ENCODE assay signal across 20 cellular contexts in the genomic region with DNA sequence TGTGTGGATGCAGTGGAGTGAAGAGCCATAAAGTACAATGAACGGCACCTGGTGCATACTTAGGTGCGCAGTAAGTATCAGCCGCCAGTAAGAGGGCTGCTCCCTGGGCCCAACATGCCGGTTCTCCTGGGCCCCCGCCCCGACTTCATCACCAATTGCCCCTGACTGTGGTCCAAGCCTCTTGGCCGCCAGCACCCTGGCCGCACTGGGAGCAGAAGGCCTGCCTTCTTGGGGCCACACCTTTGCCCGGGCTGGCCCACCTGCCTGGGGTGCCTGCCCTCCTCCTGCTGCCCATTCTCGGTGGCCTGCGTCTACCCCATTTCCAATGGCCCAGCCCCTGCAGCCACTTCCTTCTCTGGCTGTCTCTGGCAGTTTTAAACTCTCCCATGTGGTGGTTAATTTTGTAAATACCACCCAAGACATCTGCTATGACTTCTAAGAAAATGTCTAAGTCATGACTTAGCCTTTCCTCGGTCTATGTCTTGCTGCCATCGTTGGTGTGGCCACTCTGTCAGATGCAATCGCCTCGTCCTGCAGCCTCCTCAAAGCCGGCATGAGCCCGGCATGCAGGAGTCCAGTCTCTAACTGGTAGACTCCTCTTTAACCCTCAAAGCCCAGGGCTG. TPM values are rescaled to one million over a fixed set of nuclear protein-coding genes. Genes with fewer than 3 reads are reported as not detected.
DNase-seq lines count a peak whose midpoint lies in the region; ATAC-seq and TF ChIP-seq lines count a peak whose summit lies in the region.
"Had no signal": no experiment of that assay in that cellular context is flagged by ENCODE, and none has a peak within 500 bp of the region (broad histone marks: within the 10 kb centered on the region; RNA-seq: fewer than 3 reads in every experiment).

No MANE protein-coding gene starts in this region.

- H3K36me3 ChIP-seq in neuronal stem cell (replicated peaks in 1 of 2; ENCODE audit: control insufficient read depth in 2 of 2, insufficient read depth in 2 of 2, low read length in 2 of 2), result no peaks in the 10 kb centered on the region

- no peaks in the 10 kb centered on the region for H3K36me3 Mint-ChIP-seq in brain
- H3K36me3 Mint-ChIP-seq in activated CD4-positive, alpha-beta T cell treated with anti-CD3 and anti-CD28 coated beads for 36 hours (ENCODE audit: low read depth), result no peaks in the 10 kb centered on the region
- H3K36me3 Mint-ChIP-seq in activated naive CD8-positive, alpha-beta T cell treated with anti-CD3 and anti-CD28 coated beads for 36 hours, result peaks cover 2% of the 10 kb centered on the region

- no peak for TF ChIP-seq CTCF in brain (conservative IDR thresholded peaks at IDR 0.05)

- H2BK5ac ChIP-seq in neuronal stem cell (ENCODE audit: low read length), result no peak overlapping the region

- H2BK12ac ChIP-seq in neuronal stem cell (ENCODE audit: low read length), result no peak overlapping the region

- H4K8ac ChIP-seq in neuronal stem cell (ENCODE audit: low read depth, low read length), result no peak overlapping the region

- peak overlapping the region in 1 of 5 experiments; percentile 56 for H3K4me3 Mint-ChIP-seq in brain
- H3K4me3 Mint-ChIP-seq in activated CD4-positive, alpha-beta T cell treated with anti-CD3 and anti-CD28 coated beads for 36 hours, result no peak overlapping the region
- H3K4me3 Mint-ChIP-seq in activated naive CD8-positive, alpha-beta T cell treated with anti-CD3 and anti-CD28 coated beads for 36 hours, result no peak overlapping the region
- H3K4me3 Mint-ChIP-seq: CD4-positive, alpha-beta T cell had no signal

- no peaks in the 10 kb centered on the region for H3K9me3 ChIP-seq in neuronal stem cell (replicated peaks in 1 of 2; ENCODE audit: control insufficient read depth in 2 of 2, insufficient read depth in 1 of 2, low read depth in 1 of 2, low read length in 2 of 2)
- H3K9me3 ChIP-seq: A549 had no signal

- H3K4me1 ChIP-seq in neuronal stem cell (ENCODE audit: control insufficient read depth in 2 of 2, insufficient read depth in 1 of 2, low read depth in 1 of 2, low read length in 2 of 2), result peaks cover 4 to 6% of the 10 kb centered on the region in 2 donors

- H2AFZ ChIP-seq in neuronal stem cell (ENCODE audit: low read length), result no peak overlapping the region

- no peak overlapping the region for H4K91ac ChIP-seq in neuronal stem cell (ENCODE audit: low read depth, low read length, poor library complexity)

- POLR2A ChIA-PET in activated CD4-positive, alpha-beta T cell treated with anti-CD3 and anti-CD28 coated beads for 36 hours (lab: Charles Lee), result no interaction called here

- H3K27me3 Mint-ChIP-seq in brain, result no peaks in the 10 kb centered on the region
- no peaks in the 10 kb centered on the region for H3K27me3 Mint-ChIP-seq in activated CD4-positive, alpha-beta T cell treated with anti-CD3 and anti-CD28 coated beads for 36 hours
- no peaks in the 10 kb centered on the region for H3K27me3 Mint-ChIP-seq in activated naive CD8-positive, alpha-beta T cell treated with anti-CD3 and anti-CD28 coated beads for 36 hours
- H3K27me3 Mint-ChIP-seq: CD4-positive, alpha-beta T cell had no signal

- H3K14ac ChIP-seq in neuronal stem cell (ENCODE audit: low read length), result no peak overlapping the region

- H2BK15ac ChIP-seq in neuronal stem cell (ENCODE audit: low read length), result no peak overlapping the region

- no peak overlapping the region for H2BK120ac ChIP-seq in neuronal stem cell (ENCODE audit: low read depth, low read length)

- peak overlapping the region; percentile 14 for H3K9ac ChIP-seq in neuronal stem cell (ENCODE audit: low read depth, low read length, poor library complexity)

- intact Hi-C loops in activated CD4-positive, alpha-beta T cell treated with anti-CD3 and anti-CD28 coated beads for 36 hours (cut with DNase I, micrococcal nuclease), result no loop called here

- H3K27me3 ChIP-seq in neuronal stem cell (ENCODE audit: control insufficient read depth in 3 of 3, insufficient read depth in 3 of 3, low read depth in 1 of 3, low read length in 3 of 3), result no peaks in the 10 kb centered on the region

- no peaks in the 10 kb centered on the region for H3K79me1 ChIP-seq in neuronal stem cell (ENCODE audit: low read depth, low read length)

- H3K27ac Mint-ChIP-seq in brain, result peak overlapping the region in 3 of 5 experiments; percentile 31 to 67 (median 62)
- no peak overlapping the region for H3K27ac Mint-ChIP-seq in activated CD4-positive, alpha-beta T cell treated with anti-CD3 and anti-CD28 coated beads for 36 hours
- no peak overlapping the region for H3K27ac Mint-ChIP-seq in activated naive CD8-positive, alpha-beta T cell treated with anti-CD3 and anti-CD28 coated beads for 36 hours
- H3K27ac Mint-ChIP-seq: CD4-positive, alpha-beta T cell had no signal

- no peaks in the 10 kb centered on the region for H3K9me3 Mint-ChIP-seq in brain
- no peaks in the 10 kb centered on the region for H3K9me3 Mint-ChIP-seq in activated CD4-positive, alpha-beta T cell treated with anti-CD3 and anti-CD28 coated beads for 36 hours (ENCODE audit: low read depth)
- H3K9me3 Mint-ChIP-seq in activated naive CD8-positive, alpha-beta T cell treated with anti-CD3 and anti-CD28 coated beads for 36 hours, result no peaks in the 10 kb centered on the region
- H3K9me3 Mint-ChIP-seq: CD4-positive, alpha-beta T cell had no signal

- peak overlapping the region; percentile 69 for H3K18ac ChIP-seq in neuronal stem cell (ENCODE audit: low read length)

- no peak overlapping the region for H3K4ac ChIP-seq in neuronal stem cell (ENCODE audit: low read length)

- no peak for ATAC-seq in activated CD4-positive, alpha-beta T cell treated with anti-CD3 and anti-CD28 coated beads for 36 hours
- no peak for ATAC-seq in HG03039 (IDR thresholded peaks at IDR 0.05; ENCODE audit: unreplicated experiment)
- ATAC-seq: A549, Panc1 had no signal

- DNase-seq in AG08395 (ENCODE audit: low spot score) (peak; percentile 28), GM03348 (ENCODE audit: low spot score) (peak; percentile 32), neuronal stem cell (ENCODE audit: low spot score) (no peak)
- DNase-seq in activated CD4-positive, alpha-beta T cell treated with anti-CD3 and anti-CD28 coated beads for 36 hours, result no peak
- no peak for DNase-seq in activated naive CD4-positive, alpha-beta T cell treated with Interleukin-2 at 50 U/mL for 16 hours
- no peak for DNase-seq in activated naive CD8-positive, alpha-beta T cell treated with anti-CD3 and anti-CD28 coated beads for 36 hours
- DNase-seq: AML-193; CD4-positive, alpha-beta T cell; GOT3; NCI-H146; NCI-H2081 treated with DMSO at 0.1 percent for 48 hours; NCI-H510A treated with DMSO at 0.1 percent for 48 hours; Right ventricle myocardium superior had no signal

- CTCF ChIA-PET in activated CD4-positive, alpha-beta T cell treated with anti-CD3 and anti-CD28 coated beads for 36 hours (lab: Charles Lee), result no interaction called here

- peaks cover 90% of the 10 kb centered on the region for H3K4me1 Mint-ChIP-seq in brain
- peaks cover 8% of the 10 kb centered on the region for H3K4me1 Mint-ChIP-seq in activated CD4-positive, alpha-beta T cell treated with anti-CD3 and anti-CD28 coated beads for 36 hours
- H3K4me1 Mint-ChIP-seq in activated naive CD8-positive, alpha-beta T cell treated with anti-CD3 and anti-CD28 coated beads for 36 hours, result peaks cover 12% of the 10 kb centered on the region

- H3K23ac ChIP-seq in neuronal stem cell (ENCODE audit: low read depth, low read length, poor library complexity), result peak overlapping the region; percentile 70

- H3K27ac ChIP-seq in neuronal stem cell (replicated peaks; ENCODE audit: low read length), result no peak overlapping the region
- H3K27ac ChIP-seq: SK-N-MC had no signal

- no peak overlapping the region for H3K4me3 ChIP-seq in neuronal stem cell (ENCODE audit: low read length in 2 of 2)
- H3K4me3 ChIP-seq: A549, SK-N-MC had no signal

- no CpG with 5 or more reads among the region's 17 CpGs for WGBS in neuronal stem cell (ENCODE audit: extremely low coverage in 2 of 2, insufficient read length in 2 of 2, insufficient replicate concordance in 1 of 2), 2 donors

- H2AK5ac ChIP-seq in neuronal stem cell (ENCODE audit: low read depth, low read length), result peak overlapping the region; percentile 85

- H3K4me2 ChIP-seq in neuronal stem cell (ENCODE audit: insufficient read depth, low read length, poor library complexity, severe bottlenecking), result no peak overlapping the region
- H3K4me2 ChIP-seq: A549 had no signal

RNA-seq across cellular contexts. Expression of gene PMEPA1, which starts 36.8 kb away (rescaled TPM):
- polyA plus RNA-seq in brain (ENCODE audit: insufficient read depth, low read depth, low replicate concordance), result 43.8 TPM
- polyA plus RNA-seq in neuronal stem cell (2013, experiment 1 of 2), result 0.10 TPM
- 0.08 TPM for polyA plus RNA-seq in neuronal stem cell (2013, experiment 2 of 2)
- total RNA-seq in activated CD4-positive, alpha-beta T cell treated with anti-CD3 and anti-CD28 coated beads for 36 hours, result 1 to 10 TPM; 1.6 to 1.8 TPM
- 1 to 10 TPM; 1.0 to 1.7 TPM for total RNA-seq in activated naive CD8-positive, alpha-beta T cell treated with anti-CD3 and anti-CD28 coated beads for 36 hours

RNA-seq across cellular contexts. Expression of gene ZBP1, which starts 52.8 kb away (rescaled TPM):
- polyA plus RNA-seq in brain (ENCODE audit: insufficient read depth, low read depth, low replicate concordance), result not detected
- polyA plus RNA-seq in neuronal stem cell (2013, experiment 1 of 2), result not detected
- polyA plus RNA-seq in neuronal stem cell (2013, experiment 2 of 2), result not detected
- 1 to 10 TPM in 1 of 2 experiments, under 1 TPM in 1; 0.30 to 1.4 TPM for total RNA-seq in activated CD4-positive, alpha-beta T cell treated with anti-CD3 and anti-CD28 coated beads for 36 hours
- total RNA-seq in activated naive CD8-positive, alpha-beta T cell treated with anti-CD3 and anti-CD28 coated beads for 36 hours, result 1 to 10 TPM in 1 of 2 experiments, under 1 TPM in 1; 0.68 to 1.2 TPM
- total RNA-seq: G401, MCF 10A, Right ventricle myocardium superior had no signal

Comparison
In these comparisons a context has a peak if more than half of its experiments do, and no peak if none do; other contexts are left out.
1. DNase-seq: peak in AG08395 (single experiment) and GM03348 (single experiment); none in neuronal stem cell (single experiment), activated CD4-positive, alpha-beta T cell treated with anti-CD3 and anti-CD28 coated beads for 36 hours (single experiment), activated naive CD4-positive, alpha-beta T cell treated with Interleukin-2 at 50 U/mL for 16 hours (single experiment) and activated naive CD8-positive, alpha-beta T cell treated with anti-CD3 and anti-CD28 coated beads for 36 hours (single experiment).
2. H3K27ac Mint-ChIP-seq: peak in brain (3 of 5); none in activated CD4-positive, alpha-beta T cell treated with anti-CD3 and anti-CD28 coated beads for 36 hours (single experiment) and activated naive CD8-positive, alpha-beta T cell treated with anti-CD3 and anti-CD28 coated beads for 36 hours (single experiment).